9 cellular contexts compared by ENCODE assay signal in the genomic region with DNA sequence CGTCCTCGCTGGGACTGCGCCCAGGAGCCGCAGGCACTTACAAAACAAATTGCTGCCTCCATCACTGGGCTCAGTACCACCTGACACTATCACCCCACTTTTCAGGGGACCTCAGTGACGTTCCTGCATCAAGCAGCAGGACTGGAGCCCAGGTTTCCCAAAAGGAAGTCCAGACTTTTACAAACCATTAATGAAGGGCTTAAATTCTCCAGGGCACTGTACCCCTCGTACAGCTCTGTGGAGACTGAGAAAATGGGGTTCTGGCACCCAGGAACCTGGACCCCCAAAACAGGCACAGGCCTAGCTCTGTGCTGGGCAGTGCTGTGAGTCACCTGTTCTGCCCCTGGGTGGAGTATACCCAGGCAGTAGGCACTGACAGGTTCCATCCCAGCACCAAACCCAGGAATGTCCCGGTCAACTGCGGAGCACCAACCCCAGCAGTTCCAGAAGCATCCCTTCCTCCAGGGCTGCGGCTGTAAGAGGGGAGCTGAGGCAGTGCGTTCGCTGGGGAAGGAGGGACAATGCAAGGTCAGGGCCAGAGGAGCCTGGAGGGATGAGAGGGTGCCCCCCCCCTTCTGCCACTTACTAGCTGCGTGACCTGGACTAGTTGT. TPM values are rescaled to one million over a fixed set of nuclear protein-coding genes. Genes with fewer than 3 reads are reported as not detected.
DNase-seq lines count a peak whose midpoint lies in the region; ATAC-seq and TF ChIP-seq lines count a peak whose summit lies in the region.
"Had no signal": no experiment of that assay in that cellular context is flagged by ENCODE, and none has a peak within 500 bp of the region (broad histone marks: within the 10 kb centered on the region; RNA-seq: fewer than 3 reads in every experiment).

No MANE protein-coding gene starts in this region.

- H3K27me3 Mint-ChIP-seq in Calu3 (ENCODE audit: unreplicated experiment): peaks cover 83% of the 10 kb centered on the region

- peak overlapping the region; percentile 58 to 92 for H3K27ac ChIP-seq in breast epithelium

- H3K27ac Mint-ChIP-seq in Calu3 (ENCODE audit: unreplicated experiment): no peak overlapping the region

- H3K4me3 ChIP-seq in breast epithelium: peak overlapping the region in 2 of 3 donors; percentile 62 to 77
- H3K4me3 ChIP-seq in neuron (ENCODE audit: low read length): no peak overlapping the region

- H3K4me3 Mint-ChIP-seq in Calu3 (ENCODE audit: low read depth, unreplicated experiment): peak overlapping the region; percentile 86

- H3K9me3 ChIP-seq in breast epithelium (no peaks in the 10 kb centered on the region), neuron (ENCODE audit: low read length) (no peaks in the 10 kb centered on the region)

- intact Hi-C loops in Calu3 (cut with micrococcal nuclease; ENCODE audit: unreplicated experiment): loop anchor here (2.0 to 5.0 kb wide), 3 partner anchors 35 to 285 kb away; partner anchors contain the start of gene SMYD5
- intact Hi-C loops in breast epithelium (cut with DNase I; ENCODE audit: low total_unique reads): loop anchor here (10.0 kb wide), 3 partner anchors 93 to 283 kb away; no protein-coding TSS in a partner anchor

- TF ChIP-seq CTCF in Calu3 (IDR thresholded peaks at IDR 0.05; ENCODE audit: unreplicated experiment): no peak
- no peak for TF ChIP-seq CTCF in breast epithelium (IDR thresholded peaks at IDR 0.05)

- no peak for ATAC-seq in HG02763 (IDR thresholded peaks at IDR 0.05; ENCODE audit: unreplicated experiment)
- ATAC-seq in HG02973 (IDR thresholded peaks at IDR 0.05; ENCODE audit: unreplicated experiment): no peak

- no TSS peak for BruUV-seq in Calu3 (replicated peaks; lab: Mats Ljungman, UMichigan)

- peaks cover 9% of the 10 kb centered on the region for H3K4me1 Mint-ChIP-seq in Calu3 (ENCODE audit: low read depth, unreplicated experiment)

- H3K36me3 ChIP-seq in breast epithelium (no peaks in the 10 kb centered on the region), neuron (ENCODE audit: insufficient read depth, low read length) (no peaks in the 10 kb centered on the region)

- CTCF ChIA-PET in Calu3 (lab: Charles Lee): interaction anchor here (0.6 to 2.3 kb wide), 17 partner anchors 10 to 320 kb away, joined by 3 to 38 read pairs (median 6); partner anchors contain the start of genes SMYD5 and SPR

- H2AFZ ChIP-seq in neuron (ENCODE audit: low read depth, low read length): peak overlapping the region; percentile 52

- H3K27me3 ChIP-seq in breast epithelium: peaks cover 0 to 19% of the 10 kb centered on the region in 2 donors
- H3K27me3 ChIP-seq in neuron (ENCODE audit: insufficient read depth, low read length): peaks cover 43% of the 10 kb centered on the region

- H3K4me1 ChIP-seq in breast epithelium (no peaks in the 10 kb centered on the region), neuron (ENCODE audit: insufficient read depth, low read length) (peaks cover 5% of the 10 kb centered on the region)

- H3K36me3 Mint-ChIP-seq in Calu3 (ENCODE audit: insufficient read depth, unreplicated experiment): peaks cover 16% of the 10 kb centered on the region

- no peak for TF ChIP-seq POLR2A in breast epithelium (IDR thresholded peaks at IDR 0.05)

- DNase-seq in Calu3 (no peak), HT-29 (ENCODE audit: low spot score) (peak; percentile 14), breast epithelium (ENCODE audit: low spot score in 2 of 2) (no peak), kidney glomerular epithelial cell (lab: John Stamatoyannopoulos, UW) (no peak)
- DNase-seq in stimulated activated CD4-positive, alpha-beta T cell treated with anti-CD3 and anti-CD28 coated beads, Interleukin-12 subunit alpha, Interleukin-12 subunit beta, amount 100 ng/mL, for 4 hours: no peak

- H3K9me3 Mint-ChIP-seq in Calu3 (ENCODE audit: low read depth, unreplicated experiment): no peaks in the 10 kb centered on the region

RNA-seq across cellular contexts. Expression of gene NOTO, which starts 24.6 kb away (rescaled TPM):
- total RNA-seq in Calu3 (2022) (not detected in 2 replicates), breast epithelium (not detected)
- total RNA-seq in HT-29 (2014; rRNA removed; shearing (Covaris generic)): not detected in 2 replicates
- total RNA-seq: mucosa of gallbladder had no signal

RNA-seq across cellular contexts. Expression of gene SMYD5, which starts 36.3 kb away (rescaled TPM):
- total RNA-seq in Calu3 (2022) (32.1 and 36.0 TPM in 2 replicates), breast epithelium (10 to 100 TPM; 14.1 to 21.6 (median 18.3) TPM)
- total RNA-seq in HT-29 (2014; rRNA removed; shearing (Covaris generic)): 40.3 and 45.9 TPM in 2 replicates

RNA-seq across cellular contexts. Expression of gene PRADC1, which starts 55.3 kb away (rescaled TPM):
- total RNA-seq in Calu3 (2022) (13.2 and 13.8 TPM in 2 replicates), breast epithelium (10 to 100 TPM; 21.6 to 49.6 (median 25.6) TPM)
- total RNA-seq in HT-29 (2014; rRNA removed; shearing (Covaris generic)): 24.1 and 29.7 TPM in 2 replicates

RNA-seq across cellular contexts. Expression of gene CCT7, which starts 56.4 kb away (rescaled TPM):
- total RNA-seq in Calu3 (2022): 394 and 403 TPM in 2 replicates
- total RNA-seq in HT-29 (2014; rRNA removed; shearing (Covaris generic)): 502 and 515 TPM in 2 replicates
- total RNA-seq in breast epithelium: 100 to 1,000 TPM; 180 to 223 (median 187) TPM
